25 cellular contexts compared by ENCODE assay signal in the genomic region with DNA sequence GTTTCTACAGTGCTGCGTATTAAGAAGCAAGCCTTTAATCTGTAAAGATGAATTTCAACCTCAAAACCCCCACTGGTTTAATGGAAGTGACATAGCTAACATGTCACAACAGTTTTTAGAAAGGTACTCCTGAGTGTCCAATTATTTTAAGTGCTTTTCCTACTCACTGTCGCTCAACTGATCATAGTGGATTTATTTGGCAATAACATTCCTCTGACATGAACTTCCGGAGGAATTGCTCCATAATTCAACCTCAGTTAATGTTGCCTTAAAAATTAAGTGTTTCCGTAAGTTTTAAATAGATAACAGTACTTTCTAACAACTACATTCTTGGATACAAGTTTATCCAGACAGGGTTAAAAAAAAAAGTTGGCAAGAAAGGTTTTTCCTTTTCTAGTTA. TPM values are rescaled to one million over a fixed set of nuclear protein-coding genes. Genes with fewer than 3 reads are reported as not detected.
"Had no signal": no experiment of that assay in that cellular context is flagged by ENCODE, and none has a peak within 500 bp of the region (broad histone marks: within the 10 kb centered on the region; RNA-seq: fewer than 3 reads in every experiment).

No MANE protein-coding gene starts in this region.

- H3K4me3 Mint-ChIP-seq: activated CD4-positive, alpha-beta T cell treated with anti-CD3 and anti-CD28 coated beads, Interleukin-2, amount 10 ng/mL, durations not matched to agents 24 days and 14 days; activated naive CD4-positive, alpha-beta T cell treated with anti-CD3 and anti-CD28 coated beads, Interleukin-2, amount 50 U/mL, for 24 hours; dendritic cell treated with granulocyte-macrophage colony-stimulating factor and Interleukin-4, amounts not matched to agents 40 ng/mL and 50 ng/mL, for 4 days; effector memory CD8-positive, alpha-beta T cell; nephron progenitor cell; stimulated activated naive CD8-positive, alpha-beta T cell treated with anti-CD3 and anti-CD28 coated beads, Interleukin-15, Interleukin-2, amounts not matched to agents 100 ng/mL and 50 ng/mL, for 24 hours had no signal

- H3K4me1 ChIP-seq: foreskin keratinocyte, prostate gland, suprapubic skin, uterus had no signal

- H3K36me3 Mint-ChIP-seq: activated naive CD4-positive, alpha-beta T cell treated with anti-CD3 and anti-CD28 coated beads, Interleukin-2, amount 50 U/mL, for 24 hours had no signal

- H3K27me3 ChIP-seq: foreskin keratinocyte, suprapubic skin, transverse colon, uterus had no signal

- DNase-seq: activated CD4-positive, alpha-beta T cell treated with anti-CD3 and anti-CD28 coated beads, Interleukin-2, amount 10 ng/mL, durations not matched to agents 24 days and 14 days; activated CD8-positive, alpha-beta memory T cell treated with anti-CD3 and anti-CD28 coated beads, Interleukin-2, amount 50 U/mL, for 4 hours; activated effector memory CD4-positive, alpha-beta T cell treated with anti-CD3 and anti-CD28 coated beads, Interleukin-2, amount 50 U/mL, for 16 hours; activated T-cell treated with anti-CD3 and anti-CD28 coated beads, Interleukin-2, amount 50 U/mL, for 48 hours; effector memory CD8-positive, alpha-beta T cell; glutamatergic neuron; hippocampal formation; left cardiac atrium; nephron progenitor cell; right cardiac atrium; small intestine; stimulated activated CD4-positive, alpha-beta T cell treated with anti-CD3 and anti-CD28 coated beads, Interleukin-15, amount 100 ng/mL, for 24 hours; stimulated activated CD4-positive, alpha-beta T cell treated with anti-CD3 and anti-CD28 coated beads, Interleukin-2, amount 100 ng/mL, for 48 hours; T-helper 1 cell; T-helper 9 cell; transverse colon; uterus had no signal

- H3K4me1 Mint-ChIP-seq: activated CD4-positive, alpha-beta T cell treated with anti-CD3 and anti-CD28 coated beads, Interleukin-2, amount 10 ng/mL, durations not matched to agents 24 days and 14 days; activated naive CD4-positive, alpha-beta T cell treated with anti-CD3 and anti-CD28 coated beads, Interleukin-2, amount 50 U/mL, for 24 hours had no signal

- H3K9me3 Mint-ChIP-seq: activated CD4-positive, alpha-beta T cell treated with anti-CD3 and anti-CD28 coated beads, Interleukin-2, amount 10 ng/mL, durations not matched to agents 24 days and 14 days; nephron progenitor cell had no signal

- H3K27me3 Mint-ChIP-seq: activated CD4-positive, alpha-beta T cell treated with anti-CD3 and anti-CD28 coated beads, Interleukin-2, amount 10 ng/mL, durations not matched to agents 24 days and 14 days; activated naive CD4-positive, alpha-beta T cell treated with anti-CD3 and anti-CD28 coated beads, Interleukin-2, amount 50 U/mL, for 24 hours; dendritic cell treated with granulocyte-macrophage colony-stimulating factor and Interleukin-4, amounts not matched to agents 40 ng/mL and 50 ng/mL, for 4 days; effector memory CD8-positive, alpha-beta T cell; stimulated activated naive CD8-positive, alpha-beta T cell treated with anti-CD3 and anti-CD28 coated beads, Interleukin-15, Interleukin-2, amounts not matched to agents 100 ng/mL and 50 ng/mL, for 24 hours had no signal

- ATAC-seq: effector memory CD8-positive, alpha-beta T cell; foreskin keratinocyte; left cardiac atrium; right cardiac atrium had no signal

- H3K36me3 ChIP-seq: prostate gland, suprapubic skin, transverse colon, uterus had no signal

- H3K4me3 ChIP-seq: lung, prostate gland, suprapubic skin, transverse colon, uterus had no signal

- H3K9me3 ChIP-seq: prostate gland, suprapubic skin, transverse colon, uterus had no signal

- H3K27ac ChIP-seq: foreskin keratinocyte, prostate gland, suprapubic skin, transverse colon, uterus had no signal

- H3K27ac Mint-ChIP-seq: activated CD4-positive, alpha-beta T cell treated with anti-CD3 and anti-CD28 coated beads, Interleukin-2, amount 10 ng/mL, durations not matched to agents 24 days and 14 days; activated naive CD4-positive, alpha-beta T cell treated with anti-CD3 and anti-CD28 coated beads, Interleukin-2, amount 50 U/mL, for 24 hours; dendritic cell treated with granulocyte-macrophage colony-stimulating factor and Interleukin-4, amounts not matched to agents 40 ng/mL and 50 ng/mL, for 4 days; effector memory CD8-positive, alpha-beta T cell; nephron progenitor cell; stimulated activated naive CD8-positive, alpha-beta T cell treated with anti-CD3 and anti-CD28 coated beads, Interleukin-15, Interleukin-2, amounts not matched to agents 100 ng/mL and 50 ng/mL, for 24 hours had no signal

RNA-seq across cellular contexts. Expression of a gene that starts 57.4 kb away (rescaled TPM):
- total RNA-seq: activated CD4-positive, alpha-beta T cell treated with anti-CD3 and anti-CD28 coated beads, Interleukin-2, amount 10 ng/mL, durations not matched to agents 24 days and 14 days; foreskin keratinocyte; myocyte had no signal
